1 cellular context compared by ENCODE assay signal in the genomic region with DNA sequence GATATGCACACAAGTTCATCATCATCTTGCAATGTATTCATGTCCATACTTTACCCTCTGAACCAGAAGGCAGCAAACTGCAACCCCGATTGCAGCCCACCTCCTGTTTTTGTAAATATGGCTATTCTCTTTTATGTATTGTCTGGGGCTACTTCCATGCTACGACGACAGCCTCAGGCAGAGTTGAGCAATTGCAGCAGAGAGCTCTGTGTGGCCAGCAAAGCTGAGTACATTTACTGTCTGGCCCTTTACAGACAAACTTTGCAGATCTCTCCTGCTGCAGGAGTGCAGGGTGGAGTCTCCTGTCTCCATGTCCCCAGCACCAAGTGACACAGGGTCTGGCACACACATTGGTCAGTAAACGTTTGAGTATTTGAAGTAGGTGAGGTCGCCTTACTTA.
TF ChIP-seq lines count a peak whose summit lies in the region.

No MANE protein-coding gene starts in this region.

TF ChIP-seq in HepG2, 621 proteins besides CTCF, POLR2A, EP300 and RAD21 (continued from another document):
- no peak for TF ChIP-seq FIP1L1 (IDR thresholded peaks at IDR 0.05; ENCODE audit: borderline replicate concordance, insufficient read depth, low read depth, low read length)
- no peak for TF ChIP-seq SOX13 (IDR thresholded peaks at IDR 0.05)
- TF ChIP-seq SOX13 (CRISPR knock-in tag; conservative IDR thresholded peaks at IDR 0.05 in 1 of 2, IDR thresholded peaks at IDR 0.05 in 1 of 2): peak in 1 of 2 experiments; percentile 55; a peak in 1 of 4 replicates
- TF ChIP-seq ZNF282 (IDR thresholded peaks at IDR 0.05; ENCODE audit: partially characterized antibody): no peak
- TF ChIP-seq CEBPG (CRISPR knock-in tag; IDR thresholded peaks at IDR 0.05): peak; percentile 85
- 0 out of 2 replicates have a peak, but pooled peaks have one; percentile 36 for TF ChIP-seq SALL1 (CRISPR knock-in tag; IDR thresholded peaks at IDR 0.05)
- TF ChIP-seq CEBPB (IDR thresholded peaks at IDR 0.05; ENCODE audit: borderline replicate concordance, low read depth, low read length): peak; percentile 81; the same call in 1 of the 2 replicates
- TF ChIP-seq TBX2 (CRISPR knock-in tag; IDR thresholded peaks at IDR 0.05; ENCODE audit: borderline replicate concordance): no peak; the same call in 1 of the 2 replicates
- 0 out of 2 replicates have a peak, but pooled peaks have one; percentile 30 for TF ChIP-seq ZSCAN25 (CRISPR knock-in tag; IDR thresholded peaks at IDR 0.05)
